In genomic region chr1:235906436-235906835, GRCh38 we compare ENCODE assay signal across 28 cellular contexts.
"Had no signal": no experiment of that assay in that cellular context is flagged by ENCODE, and none has a peak within 500 bp of the region (broad histone marks: within the 10 kb centered on the region; RNA-seq: fewer than 3 reads in every experiment).

No MANE protein-coding gene starts in this region.

- H3K4me2 ChIP-seq: smooth muscle cell had no signal

- DNase-seq: dorsolateral prefrontal cortex; effector CD4-positive, alpha-beta T cell; foreskin fibroblast; gastrocnemius medialis; head of caudate nucleus; kidney; mesenchymal stem cell; mucosa of descending colon; naive B cell; stimulated activated CD4-positive, alpha-beta T cell treated with anti-CD3 and anti-CD28 coated beads, Interleukin-12 subunit alpha, Interleukin-12 subunit beta, amount 100 ng/mL, for 4 hours; stimulated activated CD4-positive, alpha-beta T cell treated with anti-CD3 and anti-CD28 coated beads, Interleukin-1b, Interleukin-23, amount 100 ng/mL, for 48 hours; stimulated activated CD4-positive, alpha-beta T cell treated with anti-CD3 and anti-CD28 coated beads, Interleukin-4, amount 100 ng/mL, for 1 hour; stimulated activated CD8-positive, alpha-beta memory T cell treated with anti-CD3 and anti-CD28 coated beads, Interleukin-4, amount 100 ng/mL, for 48 hours; stimulated activated naive CD4-positive, alpha-beta T cell; stomach; thyroid gland; uterus had no signal

- H3K27me3 ChIP-seq: dorsolateral prefrontal cortex, neutrophil, right atrium auricular region, stomach, thyroid gland, uterus had no signal

- H3K27ac ChIP-seq: dorsolateral prefrontal cortex, epithelial cell of prostate, gastrocnemius medialis, neutrophil, parathyroid adenoma, prostate gland, right atrium auricular region, stomach, thyroid gland, uterus had no signal

- H3K9me3 ChIP-seq: gastrocnemius medialis, mucosa of descending colon, neutrophil, prostate gland, right atrium auricular region, stomach, thyroid gland, uterus had no signal

- H3K4me1 ChIP-seq: gastrocnemius medialis, parathyroid adenoma, prostate gland, uterus had no signal

- FAIRE-seq: colon, kidney had no signal

- H3K36me3 ChIP-seq: gastrocnemius medialis, neutrophil, prostate gland, right atrium auricular region, stomach, thyroid gland, uterus had no signal

- H3K4me3 ChIP-seq: dorsolateral prefrontal cortex, gastrocnemius medialis, mucosa of descending colon, prostate gland, right atrium auricular region, smooth muscle cell, stomach, thyroid gland, uterus had no signal

- ATAC-seq: esophagus mucosa; gastrocnemius medialis; left lobe of liver; mucosa of descending colon; natural killer cell treated with Interleukin-12 subunit alpha and Interleukin-12 subunit beta and Interleukin-15 and Interleukin-18, amount 100 ng/mL, for 72 hours; sciatic nerve had no signal
